ENCODE assay signal across 9 cellular contexts in genomic region chr1:190477687-190478192, GRCh38. TPM values are rescaled to one million over a fixed set of nuclear protein-coding genes. Genes with fewer than 3 reads are reported as not detected.
DNase-seq lines count a peak whose midpoint lies in the region; ATAC-seq and TF ChIP-seq lines count a peak whose summit lies in the region.
"Had no signal": no experiment of that assay in that cellular context is flagged by ENCODE, and none has a peak within 500 bp of the region (broad histone marks: within the 10 kb centered on the region; RNA-seq: fewer than 3 reads in every experiment).

Gene BRINP3, minus strand, starts transcription at chr1:190477864.

- peak; percentile 5 for ATAC-seq in GM18909 (IDR thresholded peaks at IDR 0.05; ENCODE audit: poor library complexity, unreplicated experiment)
- ATAC-seq in naive thymus-derived CD8-positive, alpha-beta T cell = no peak

- H3K9me3 ChIP-seq in SK-N-MC (ENCODE audit: low read depth, low read length) = no peaks in the 10 kb centered on the region

- peaks cover 0 to 5% (median 0%) of the 10 kb centered on the region in 3 donors for H3K36me3 Mint-ChIP-seq in naive thymus-derived CD8-positive, alpha-beta T cell
- no peaks in the 10 kb centered on the region for H3K36me3 Mint-ChIP-seq in immature natural killer cell

- no peaks in the 10 kb centered on the region for H3K36me3 ChIP-seq in SK-N-MC (ENCODE audit: insufficient read depth, low read length)

- POLR2A ChIA-PET in naive thymus-derived CD8-positive, alpha-beta T cell (lab: Charles Lee) = no interaction called here

- peaks cover 0 to 15% (median 6%) of the 10 kb centered on the region in 4 donors for H3K4me1 Mint-ChIP-seq in naive thymus-derived CD8-positive, alpha-beta T cell
- H3K4me1 Mint-ChIP-seq in immature natural killer cell = no peaks in the 10 kb centered on the region

- TF ChIP-seq CTCF in fibroblast of villous mesenchyme (IDR thresholded peaks at IDR 0.05; ENCODE audit: insufficient read depth, low read depth, low read length) = no peak
- no peak for TF ChIP-seq CTCF in retinal pigment epithelial cell (conservative IDR thresholded peaks at IDR 0.05; ENCODE audit: low read depth, low read length)

- peak within 1 kb of the TSS in 2 of 10 donors; percentile 32 to 45 for H3K4me3 Mint-ChIP-seq in naive thymus-derived CD8-positive, alpha-beta T cell
- no peak within 1 kb of the TSS for H3K4me3 Mint-ChIP-seq in immature natural killer cell
- H3K4me3 Mint-ChIP-seq: activated CD4-positive, alpha-beta T cell treated with anti-CD3 and anti-CD28 coated beads, Interleukin-2, amount 10 ng/mL, durations not matched to agents 7 days and 5 days had no signal

- H3K27ac ChIP-seq in SK-N-MC = no peak within 1 kb of the TSS

- DNase-seq in SK-N-MC (ENCODE audit: low read depth, low spot score) (no peak), fibroblast of villous mesenchyme (ENCODE audit: low read depth) (no peak), retinal pigment epithelial cell (ENCODE audit: low read depth) (no peak), SIG-M5 treated with dmso at 0.1 percent for 504 hours (lab: John Stamatoyannopoulos, UW; ENCODE audit: unreplicated experiment) (no peak), immature natural killer cell (no peak), NOMO-1 treated with dmso at 0.1 percent for 144 hours (lab: John Stamatoyannopoulos, UW; ENCODE audit: unreplicated experiment) (no peak)
- DNase-seq in naive thymus-derived CD8-positive, alpha-beta T cell = no peak
- DNase-seq: activated CD4-positive, alpha-beta T cell treated with anti-CD3 and anti-CD28 coated beads, Interleukin-2, amount 10 ng/mL, durations not matched to agents 7 days and 5 days had no signal

- peak within 1 kb of the TSS; percentile 81 for H3K4me3 ChIP-seq in SK-N-MC
- peak within 1 kb of the TSS; percentile 36 for H3K4me3 ChIP-seq in fibroblast of villous mesenchyme (ENCODE audit: low read depth, low read length)
- H3K4me3 ChIP-seq in retinal pigment epithelial cell (ENCODE audit: low read length) = peak within 1 kb of the TSS; percentile 61

- H3K9me3 Mint-ChIP-seq in naive thymus-derived CD8-positive, alpha-beta T cell = peaks cover 0 to 14% (median 4%) of the 10 kb centered on the region in 9 donors
- H3K9me3 Mint-ChIP-seq in immature natural killer cell = peaks cover 9 to 45% (median 19%) of the 10 kb centered on the region in 6 donors
- H3K9me3 Mint-ChIP-seq: activated CD4-positive, alpha-beta T cell treated with anti-CD3 and anti-CD28 coated beads, Interleukin-2, amount 10 ng/mL, durations not matched to agents 7 days and 5 days had no signal

- peak within 1 kb of the TSS in 2 of 10 donors; percentile 3 to 46 for H3K27ac Mint-ChIP-seq in naive thymus-derived CD8-positive, alpha-beta T cell
- no peak within 1 kb of the TSS for H3K27ac Mint-ChIP-seq in immature natural killer cell
- H3K27ac Mint-ChIP-seq: activated CD4-positive, alpha-beta T cell treated with anti-CD3 and anti-CD28 coated beads, Interleukin-2, amount 10 ng/mL, durations not matched to agents 7 days and 5 days had no signal

- peak within 1 kb of the TSS; percentile 56 for H3K9ac ChIP-seq in SK-N-MC (ENCODE audit: insufficient read length)

- peaks cover 13 to 54% (median 35%) of the 10 kb centered on the region in 5 donors for H3K27me3 Mint-ChIP-seq in naive thymus-derived CD8-positive, alpha-beta T cell
- peaks cover 3 to 5% (median 4%) of the 10 kb centered on the region in 3 donors for H3K27me3 Mint-ChIP-seq in immature natural killer cell (ENCODE audit: low read depth in 3 of 3)

RNA-seq across cellular contexts. Expression of gene BRINP3, which starts in this region (rescaled TPM):
- not detected in 2 replicates for total RNA-seq in fibroblast of villous mesenchyme
- not detected for total RNA-seq in naive thymus-derived CD8-positive, alpha-beta T cell
- polyA plus RNA-seq in naive thymus-derived CD8-positive, alpha-beta T cell = not detected
- polyA plus RNA-seq in immature natural killer cell = not detected
- total RNA-seq: activated CD4-positive, alpha-beta T cell treated with anti-CD3 and anti-CD28 coated beads, Interleukin-2, amount 10 ng/mL, durations not matched to agents 7 days and 5 days had no signal
